ENCODE assay signal across 8 cellular contexts in the genomic region with DNA sequence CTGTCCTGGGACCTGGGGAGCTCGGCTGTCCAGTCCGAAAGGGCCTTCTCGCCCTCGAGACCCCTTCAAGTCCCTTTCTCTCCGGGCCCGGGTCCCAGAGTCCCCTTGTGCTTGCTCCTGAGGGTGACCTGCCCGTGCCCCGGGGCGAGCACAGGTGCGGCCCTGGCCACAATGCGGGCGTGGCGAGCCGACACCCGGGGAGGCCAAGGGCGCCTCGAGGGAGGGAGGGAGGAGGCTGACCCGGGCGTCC.
DNase-seq lines count a peak whose midpoint lies in the region; ATAC-seq and TF ChIP-seq lines count a peak whose summit lies in the region.

No MANE protein-coding gene starts in this region.

- H3K27ac ChIP-seq in RWPE2 (ENCODE audit: poor library complexity, severe bottlenecking): peak overlapping the region; percentile 60

- no peaks in the 10 kb centered on the region for H3K9me3 ChIP-seq in RWPE2 (ENCODE audit: severe bottlenecking)

- H3K27me3 ChIP-seq in RWPE2 (ENCODE audit: insufficient read depth, poor library complexity, severe bottlenecking): no peaks in the 10 kb centered on the region

- peak overlapping the region; percentile 68 for H3K4me3 ChIP-seq in RWPE2 (ENCODE audit: severe bottlenecking)
- peak overlapping the region; percentile 32 for H3K4me3 ChIP-seq in fibroblast of pulmonary artery (replicated peaks; ENCODE audit: low read depth, low read length)
- peak overlapping the region; percentile 91 for H3K4me3 ChIP-seq in skeletal muscle cell (ENCODE audit: low read depth, low read length)

- DNase-seq in RWPE2 (ENCODE audit: low spot score) (no peak), fibroblast of pulmonary artery (ENCODE audit: low read depth) (no peak), skeletal muscle cell (ENCODE audit: low read depth) (no peak), RPMI8226 (no peak), NCI-H345 (lab: John Stamatoyannopoulos, UW) (no peak), KG1 (lab: John Stamatoyannopoulos, UW) (no peak)

- ATAC-seq in GM18517 (IDR thresholded peaks at IDR 0.05; ENCODE audit: unreplicated experiment) (peak; percentile 38), RWPE2 (ENCODE audit: low read depth) (no peak), GM18867 (IDR thresholded peaks at IDR 0.05; ENCODE audit: unreplicated experiment) (no peak)

- H3K4me1 ChIP-seq in RWPE2 (ENCODE audit: insufficient read depth, poor library complexity, severe bottlenecking): peaks cover 13% of the 10 kb centered on the region

- no peaks in the 10 kb centered on the region for H3K36me3 ChIP-seq in RWPE2 (ENCODE audit: low read depth)

- TF ChIP-seq CTCF in RWPE2 (IDR thresholded peaks at IDR 0.05; ENCODE audit: poor library complexity, severe bottlenecking) (no peak), fibroblast of pulmonary artery (IDR thresholded peaks at IDR 0.05; ENCODE audit: low read length, missing control alignments) (no peak)

Comparison
In these comparisons a context has a peak if more than half of its experiments do, and no peak if none do; other contexts are left out.
1. H3K4me3 ChIP-seq: peak in every context shown above with its lines; median percentile 91 in skeletal muscle cell; 68 in RWPE2; 32 in fibroblast of pulmonary artery.